In genomic region chr2:28754321-28754720, GRCh38 we compare ENCODE assay signal across 8 cellular contexts. TPM values are rescaled to one million over a fixed set of nuclear protein-coding genes. Genes with fewer than 3 reads are reported as not detected.
DNase-seq lines count a peak whose midpoint lies in the region; ATAC-seq and TF ChIP-seq lines count a peak whose summit lies in the region.

No MANE protein-coding gene starts in this region.

- no peak overlapping the region for H3K27ac Mint-ChIP-seq in T-helper 2 cell treated with Interferon-gamma antibody and Interleukin-4, amounts not matched to agents 5 μg/mL and 100 μg/mL, for 36 hours
- H3K27ac Mint-ChIP-seq in T-cell, result no peak overlapping the region
- no peak overlapping the region for H3K27ac Mint-ChIP-seq in stimulated activated effector memory CD8-positive, alpha-beta T cell treated with anti-CD3 and anti-CD28 coated beads, Interleukin-12 subunit alpha, Interleukin-12 subunit beta, amount 100 ng/mL, for 72 hours

- CTCF ChIA-PET in T-cell (lab: Charles Lee), result interaction anchor here (0.7 to 7.0 kb wide), 4 partner anchors 8 to 159 kb away, joined by 3 to 45 read pairs (median 5); no protein-coding TSS in a partner anchor

- POLR2A ChIA-PET in T-cell (lab: Charles Lee), result interaction anchor here (1.2 to 1.7 kb wide), 4 partner anchors 16 to 159 kb away, joined by 3 to 7 read pairs (median 6); no protein-coding TSS in a partner anchor

- no peaks in the 10 kb centered on the region for H3K9me3 Mint-ChIP-seq in T-helper 2 cell treated with Interferon-gamma antibody and Interleukin-4, amounts not matched to agents 5 μg/mL and 100 μg/mL, for 36 hours
- H3K9me3 Mint-ChIP-seq in T-cell, result no peaks in the 10 kb centered on the region
- H3K9me3 Mint-ChIP-seq in stimulated activated effector memory CD8-positive, alpha-beta T cell treated with anti-CD3 and anti-CD28 coated beads, Interleukin-12 subunit alpha, Interleukin-12 subunit beta, amount 100 ng/mL, for 72 hours, result no peaks in the 10 kb centered on the region

- no peak for ATAC-seq in T-cell (replicated peaks in 1 of 4)
- no peak for ATAC-seq in stimulated activated effector memory CD8-positive, alpha-beta T cell treated with anti-CD3 and anti-CD28 coated beads, Interleukin-12 subunit alpha, Interleukin-12 subunit beta, amount 100 ng/mL, for 72 hours

- peak overlapping the region; percentile 50 for H3K4me3 Mint-ChIP-seq in T-helper 2 cell treated with Interferon-gamma antibody and Interleukin-4, amounts not matched to agents 5 μg/mL and 100 μg/mL, for 36 hours
- peak overlapping the region; percentile 43 to 97 (median 66) for H3K4me3 Mint-ChIP-seq in T-cell
- H3K4me3 Mint-ChIP-seq in stimulated activated effector memory CD8-positive, alpha-beta T cell treated with anti-CD3 and anti-CD28 coated beads, Interleukin-12 subunit alpha, Interleukin-12 subunit beta, amount 100 ng/mL, for 72 hours, result peak overlapping the region; percentile 84

- H3K36me3 Mint-ChIP-seq in T-helper 2 cell treated with Interferon-gamma antibody and Interleukin-4, amounts not matched to agents 5 μg/mL and 100 μg/mL, for 36 hours (ENCODE audit: low read depth), result peaks cover 24% of the 10 kb centered on the region
- peaks cover 10% of the 10 kb centered on the region for H3K36me3 Mint-ChIP-seq in T-cell
- H3K36me3 Mint-ChIP-seq in stimulated activated effector memory CD8-positive, alpha-beta T cell treated with anti-CD3 and anti-CD28 coated beads, Interleukin-12 subunit alpha, Interleukin-12 subunit beta, amount 100 ng/mL, for 72 hours, result peaks cover 86% of the 10 kb centered on the region

- peak overlapping the region; percentile 99 for H3K4me3 ChIP-seq in fibroblast of mammary gland (ENCODE audit: control insufficient read depth, low read depth, low read length)

- DNase-seq in T-helper 2 cell treated with Interferon-gamma antibody and Interleukin-4, amounts not matched to agents 5 μg/mL and 100 μg/mL, for 36 hours (ENCODE audit: low spot score), result no peak
- DNase-seq in T-helper 2 cell (no peak), T-cell (no peak), fibroblast of mammary gland (ENCODE audit: low read depth) (peak; percentile 36), DMS153 (lab: John Stamatoyannopoulos, UW) (no peak), T-helper 9 cell (no peak)
- no peak for DNase-seq in stimulated activated effector memory CD8-positive, alpha-beta T cell treated with anti-CD3 and anti-CD28 coated beads, Interleukin-12 subunit alpha, Interleukin-12 subunit beta, amount 100 ng/mL, for 72 hours (ENCODE audit: low spot score in 2 of 2)
- no peak for DNase-seq in stimulated activated CD4-positive, alpha-beta T cell treated with anti-CD3 and anti-CD28 coated beads, Interleukin-2, amount 100 ng/mL, for 48 hours

- H3K4me1 Mint-ChIP-seq in T-helper 2 cell treated with Interferon-gamma antibody and Interleukin-4, amounts not matched to agents 5 μg/mL and 100 μg/mL, for 36 hours (ENCODE audit: low read depth), result peaks cover 53% of the 10 kb centered on the region
- peaks cover 68 to 75% (median 69%) of the 10 kb centered on the region in 3 donors for H3K4me1 Mint-ChIP-seq in T-cell
- H3K4me1 Mint-ChIP-seq in stimulated activated effector memory CD8-positive, alpha-beta T cell treated with anti-CD3 and anti-CD28 coated beads, Interleukin-12 subunit alpha, Interleukin-12 subunit beta, amount 100 ng/mL, for 72 hours, result peaks cover 57% of the 10 kb centered on the region

- no peak for TF ChIP-seq CTCF in fibroblast of mammary gland (conservative IDR thresholded peaks at IDR 0.05; ENCODE audit: control insufficient read depth, insufficient read depth, low read depth, low read length)

- no peaks in the 10 kb centered on the region for H3K27me3 Mint-ChIP-seq in T-helper 2 cell treated with Interferon-gamma antibody and Interleukin-4, amounts not matched to agents 5 μg/mL and 100 μg/mL, for 36 hours (ENCODE audit: low read depth)
- no peaks in the 10 kb centered on the region for H3K27me3 Mint-ChIP-seq in T-cell

RNA-seq across cellular contexts. Expression of gene PPP1CB, which starts 2.7 kb away (rescaled TPM):
- total RNA-seq in T-cell, result 100 to 1,000 TPM; 182 to 233 (median 190) TPM

RNA-seq across cellular contexts. Expression of gene SPDYA, which starts 56.3 kb away (rescaled TPM):
- total RNA-seq in T-cell, result 10 to 100 TPM in 2 of 5 donors, 1 to 10 TPM in 3; 2.2 to 13.3 (median 3.0) TPM
